Comparison of ENCODE assay signal across 34 cellular contexts in genomic region chr14:96804821-96805374, GRCh38. TPM values are rescaled to one million over a fixed set of nuclear protein-coding genes. Genes with fewer than 3 reads are reported as not detected.
DNase-seq lines count a peak whose midpoint lies in the region; ATAC-seq and TF ChIP-seq lines count a peak whose summit lies in the region.
"Had no signal": no experiment of that assay in that cellular context is flagged by ENCODE, and none has a peak within 500 bp of the region (broad histone marks: within the 10 kb centered on the region; RNA-seq: fewer than 3 reads in every experiment).

No MANE protein-coding gene starts in this region.

- no peaks in the 10 kb centered on the region for H3K9me2 ChIP-seq in Karpas-422 (replicated peaks; ENCODE audit: insufficient read depth, low read length)

- H4K20me1 ChIP-seq in fibroblast of lung (ENCODE audit: control insufficient read depth, extremely low read depth, insufficient read depth, low read length) (no peaks in the 10 kb centered on the region), Karpas-422 (ENCODE audit: insufficient read depth, low read depth, low read length) (no peaks in the 10 kb centered on the region)

- H3K36me3 ChIP-seq in fibroblast of lung (ENCODE audit: control insufficient read depth, insufficient read depth, low read length) (no peaks in the 10 kb centered on the region), Karpas-422 (ENCODE audit: insufficient read depth, low read length) (peaks cover 26% of the 10 kb centered on the region)
- H3K36me3 ChIP-seq: BE2C, brain microvascular endothelial cell, colonic mucosa, left lung, neural progenitor cell had no signal

- H3K4me3 ChIP-seq in fibroblast of lung (replicated peaks in 1 of 4; ENCODE audit: control extremely low read depth in 1 of 4, insufficient read depth in 1 of 4, low read depth in 3 of 4, low read length in 4 of 4) (peak overlapping the region in 2 of 4 experiments; percentile 17 to 47), Karpas-422 (ENCODE audit: low read length) (no peak overlapping the region)
- H3K4me3 ChIP-seq: A549, colonic mucosa, GM12878, HAP-1, left lung, neural progenitor cell, testis had no signal

- TF ChIP-seq CTCF in fibroblast of lung (conservative IDR thresholded peaks at IDR 0.05 in 1 of 2, IDR thresholded peaks at IDR 0.05 in 1 of 2; ENCODE audit: low read depth in 1 of 2, low read length in 2 of 2) = no peak

- no peaks in the 10 kb centered on the region for H3K27me3 Mint-ChIP-seq in activated T-cell treated with anti-CD3 and anti-CD28 coated beads, Interleukin-2, amount 50 U/mL, for 72 hours (ENCODE audit: low read depth)
- H3K27me3 Mint-ChIP-seq: activated CD4-positive, alpha-beta memory T cell treated with anti-CD3 and anti-CD28 coated beads for 36 hours had no signal

- H3K27ac Mint-ChIP-seq in activated T-cell treated with anti-CD3 and anti-CD28 coated beads, Interleukin-2, amount 50 U/mL, for 72 hours = peak overlapping the region; percentile 29
- H3K27ac Mint-ChIP-seq: activated CD4-positive, alpha-beta memory T cell treated with anti-CD3 and anti-CD28 coated beads for 36 hours; activated T-helper 2 cell treated with anti-CD3 and anti-CD28 coated beads, Interferon-gamma antibody, Interleukin-2, Interleukin-4, amounts not matched to agents 10 μg/mL and 5 μg/mL and 100 μg/mL, durations not matched to agents 14 hours and 24 hours and 36 hours; CD8-positive, alpha-beta T cell; neural progenitor cell had no signal

- ATAC-seq in activated T-cell treated with anti-CD3 and anti-CD28 coated beads, Interleukin-2, amount 50 U/mL, for 72 hours (replicated peaks in 1 of 2) = no peak
- ATAC-seq in GM21390 (IDR thresholded peaks at IDR 0.05; ENCODE audit: unreplicated experiment) (no peak), HG03139 (IDR thresholded peaks at IDR 0.05; ENCODE audit: unreplicated experiment) (no peak)
- ATAC-seq: A549; CD8-positive, alpha-beta T cell; HepG2; left lung had no signal

- peaks cover 50% of the 10 kb centered on the region for H3K4me1 Mint-ChIP-seq in activated T-cell treated with anti-CD3 and anti-CD28 coated beads, Interleukin-2, amount 50 U/mL, for 72 hours (ENCODE audit: low read depth)

- peaks cover 0 to 2% of the 10 kb centered on the region in 2 donors for H3K36me3 Mint-ChIP-seq in activated T-cell treated with anti-CD3 and anti-CD28 coated beads, Interleukin-2, amount 50 U/mL, for 72 hours (ENCODE audit: insufficient read depth in 2 of 2)

- no peaks in the 10 kb centered on the region for H3K9me3 ChIP-seq in fibroblast of lung (ENCODE audit: control insufficient read depth, insufficient read depth, low read depth, low read length)
- H3K9me3 ChIP-seq in Karpas-422 (ENCODE audit: low read length) = no peaks in the 10 kb centered on the region
- H3K9me3 ChIP-seq: A549, BE2C, colonic mucosa, HAP-1, left lung, testis had no signal

- H3K4me1 ChIP-seq in fibroblast of lung (ENCODE audit: control insufficient read depth, extremely low read depth, insufficient read depth, low read length) (peaks cover 2% of the 10 kb centered on the region), Karpas-422 (ENCODE audit: low read length) (peaks cover 53% of the 10 kb centered on the region)
- H3K4me1 ChIP-seq: colonic mucosa, neural progenitor cell, testis had no signal

- H3K27ac ChIP-seq in fibroblast of lung (ENCODE audit: insufficient read depth, low read length) (peak overlapping the region; percentile 5), Karpas-422 (ENCODE audit: low read length) (no peak overlapping the region)
- H3K27ac ChIP-seq: A549, brain microvascular endothelial cell, colonic mucosa, left lung, neural progenitor cell, testis had no signal

- H3K79me2 ChIP-seq in fibroblast of lung (ENCODE audit: control insufficient read depth, insufficient read depth, low read length) (peaks cover 67% of the 10 kb centered on the region), Karpas-422 (ENCODE audit: low read length) (peaks cover 100% of the 10 kb centered on the region)

- H3K4me3 Mint-ChIP-seq in activated T-cell treated with anti-CD3 and anti-CD28 coated beads, Interleukin-2, amount 50 U/mL, for 72 hours = no peak overlapping the region
- H3K4me3 Mint-ChIP-seq: activated CD4-positive, alpha-beta memory T cell treated with anti-CD3 and anti-CD28 coated beads for 36 hours; CD8-positive, alpha-beta T cell; neural progenitor cell had no signal

- H3K9ac ChIP-seq in fibroblast of lung (ENCODE audit: insufficient read depth, low read length) (no peak overlapping the region), Karpas-422 (ENCODE audit: low read length) (no peak overlapping the region)
- H3K9ac ChIP-seq: neural progenitor cell had no signal

- H3K4me2 ChIP-seq in fibroblast of lung (ENCODE audit: extremely low read depth, insufficient read depth, low read length) = peak overlapping the region; percentile 72
- no peak overlapping the region for H3K4me2 ChIP-seq in Karpas-422 (ENCODE audit: low read depth, low read length, poor library complexity, severe bottlenecking)
- H3K4me2 ChIP-seq: A549, neural progenitor cell had no signal

- H3K27me3 ChIP-seq in fibroblast of lung (ENCODE audit: control insufficient read depth, insufficient read depth, low read length) = no peaks in the 10 kb centered on the region
- no peaks in the 10 kb centered on the region for H3K27me3 ChIP-seq in Karpas-422 (ENCODE audit: low read length)
- H3K27me3 ChIP-seq: BE2C, brain microvascular endothelial cell, colonic mucosa, left lung, neural progenitor cell, testis had no signal

- H2AFZ ChIP-seq in fibroblast of lung (ENCODE audit: low read length) (peak overlapping the region; percentile 54), Karpas-422 (ENCODE audit: low read length) (no peak overlapping the region)
- H2AFZ ChIP-seq: neural progenitor cell had no signal

- no peaks in the 10 kb centered on the region for H3K9me3 Mint-ChIP-seq in activated T-cell treated with anti-CD3 and anti-CD28 coated beads, Interleukin-2, amount 50 U/mL, for 72 hours
- H3K9me3 Mint-ChIP-seq: activated CD4-positive, alpha-beta memory T cell treated with anti-CD3 and anti-CD28 coated beads for 36 hours; activated T-helper 2 cell treated with anti-CD3 and anti-CD28 coated beads, Interferon-gamma antibody, Interleukin-2, Interleukin-4, amounts not matched to agents 10 μg/mL and 5 μg/mL and 100 μg/mL, durations not matched to agents 14 hours and 24 hours and 36 hours; CD8-positive, alpha-beta T cell had no signal

- no peak for DNase-seq in activated T-cell treated with anti-CD3 and anti-CD28 coated beads, Interleukin-2, amount 50 U/mL, for 72 hours
- DNase-seq in activated T-cell treated with anti-CD3 and anti-CD28 coated beads for 4 hours = no peak
- DNase-seq in NCI-H524 treated with DMSO at 0.1 percent for 48 hours (lab: John Stamatoyannopoulos, UW) = peak; percentile 51
- peak in 1 of 2 donors; percentile 77 for DNase-seq in fibroblast of lung (ENCODE audit: low read depth in 2 of 2)
- no peak for DNase-seq in AG20443 (ENCODE audit: low spot score)
- DNase-seq in Karpas-422 = no peak
- DNase-seq: activated CD4-positive, alpha-beta memory T cell treated with anti-CD3 and anti-CD28 coated beads for 36 hours; activated CD4-positive, alpha-beta T cell treated with anti-CD3 and anti-CD28 coated beads for 1 hour; activated naive CD4-positive, alpha-beta T cell treated with anti-CD3 and anti-CD28 coated beads, Interleukin-2, amount 50 U/mL, for 16 hours; amniotic stem cell; BE2C; brain microvascular endothelial cell; CD8-positive, alpha-beta T cell; colonic mucosa; effector CD4-positive, alpha-beta T cell; Kasumi-1; left lung; mesenchymal stem cell; MV-4-11; NCI-H1436 treated with DMSO at 0.1 percent for 48 hours; NCI-H345; NCI-H748 treated with DMSO at 0.1 percent for 48 hours; RPMI8226; small intestine; stimulated activated naive CD4-positive, alpha-beta T cell treated with Interleukin-2 at 50 U/mL for 16 hours; testis had no signal

RNA-seq across cellular contexts. Expression of gene VRK1, which starts 7.7 kb away (rescaled TPM):
- total RNA-seq in activated T-cell treated with anti-CD3 and anti-CD28 coated beads, Interleukin-2, amount 50 U/mL, for 72 hours = 10 to 100 TPM; 56.4 to 66.5 TPM
- 24.9 and 40.3 TPM in 2 replicates for total RNA-seq in fibroblast of lung
- 11.5 and 26.8 TPM in 2 replicates for polyA plus RNA-seq in fibroblast of lung
- 9.5 and 19.9 TPM in 2 replicates for polyA plus RNA-seq in fibroblast of lung (2012)
- polyA minus RNA-seq in fibroblast of lung (ENCODE audit: low replicate concordance) = 1.4 and 2.7 TPM in 2 replicates
- total RNA-seq in Karpas-422 (2014; rRNA removed; shearing (Covaris generic); ENCODE audit: low replicate concordance) = 110 and 166 TPM in 2 replicates
